Comparison of ENCODE assay signal across 12 cellular contexts in the genomic region with DNA sequence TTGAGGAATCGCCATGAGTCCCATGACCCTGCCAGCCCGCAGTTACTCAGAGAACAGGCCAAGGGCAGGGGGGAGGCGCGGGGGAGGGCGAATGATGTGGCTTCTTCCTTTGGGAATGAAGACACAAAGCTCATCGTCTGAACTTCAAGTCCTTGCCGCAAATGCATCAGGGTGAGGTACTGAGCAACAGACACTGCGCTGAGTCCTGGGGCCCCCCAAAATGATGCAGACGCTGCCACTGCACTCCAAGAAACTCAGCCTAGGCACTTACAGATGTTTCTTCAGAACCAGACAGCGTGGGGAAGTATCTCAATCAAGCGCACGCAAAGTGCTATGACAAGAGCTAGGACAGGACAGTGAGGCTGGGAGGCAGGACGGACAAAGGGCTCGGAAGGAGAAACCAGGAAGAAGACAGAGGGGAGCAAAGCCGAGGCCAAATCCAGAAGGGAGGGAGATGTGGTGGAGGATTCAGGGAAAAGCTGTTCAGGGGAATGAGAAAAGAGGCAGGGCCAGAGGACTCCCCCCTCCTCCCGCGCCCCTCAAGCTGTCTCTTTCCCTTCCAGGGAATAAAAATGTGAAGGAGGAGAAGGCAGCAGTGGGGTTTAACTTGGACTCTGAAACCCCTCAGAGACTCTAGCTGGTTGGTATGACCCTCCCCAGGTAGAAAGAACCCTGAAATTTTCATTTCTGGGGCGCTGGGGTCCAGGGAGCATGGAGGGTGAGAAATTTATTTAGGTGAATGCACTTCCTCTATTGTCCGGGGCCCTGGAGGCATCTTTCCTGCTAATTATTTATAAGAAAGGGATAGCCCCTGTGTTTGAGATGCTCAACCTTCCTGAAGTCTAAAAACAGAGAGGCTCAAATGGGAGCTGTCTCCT. TPM values are rescaled to one million over a fixed set of nuclear protein-coding genes. Genes with fewer than 3 reads are reported as not detected.
DNase-seq lines count a peak whose midpoint lies in the region; ATAC-seq, FAIRE-seq and TF ChIP-seq lines count a peak whose summit lies in the region.
"Had no signal": no experiment of that assay in that cellular context is flagged by ENCODE, and none has a peak within 500 bp of the region (broad histone marks: within the 10 kb centered on the region; RNA-seq: fewer than 3 reads in every experiment).

No MANE protein-coding gene starts in this region.

- WGBS in A549 (ENCODE audit: missing lambda C conversion rate), result 78% methylated on average over 19 of the region's 19 CpGs

- peaks cover 10% of the 10 kb centered on the region for H3K27me3 Mint-ChIP-seq in neural progenitor cell (ENCODE audit: insufficient read depth, low read depth)
- peaks cover 23% of the 10 kb centered on the region for H3K27me3 Mint-ChIP-seq in activated CD8-positive, alpha-beta T cell treated with anti-CD3 and anti-CD28 coated beads, Interleukin-2, amount 10 ng/mL, durations not matched to agents 7 days and 5 days (ENCODE audit: low read depth)
- peaks cover 22 to 25% of the 10 kb centered on the region in 2 donors for H3K27me3 Mint-ChIP-seq in natural killer cell treated with Interleukin-12 subunit alpha and Interleukin-12 subunit beta and Interleukin-15 and Interleukin-18, amount 100 ng/mL, for 72 hours

- peaks cover 14% of the 10 kb centered on the region for H3K9me3 ChIP-seq in A549
- H3K9me3 ChIP-seq in neural progenitor cell (ENCODE audit: low read depth), result no peaks in the 10 kb centered on the region
- H3K9me3 ChIP-seq: Peyer's patch, stomach had no signal

- H3K4me1 ChIP-seq in A549, result peaks cover 27% of the 10 kb centered on the region
- H3K4me1 ChIP-seq in neural progenitor cell, result peaks cover 14% of the 10 kb centered on the region
- H3K4me1 ChIP-seq: Peyer's patch had no signal

- peaks cover 14% of the 10 kb centered on the region for H3K27me3 ChIP-seq in neural progenitor cell
- H3K27me3 ChIP-seq: Peyer's patch had no signal

- TF ChIP-seq EP300 in A549 (IDR thresholded peaks at IDR 0.05), result no peak

- H2AFZ ChIP-seq in neural progenitor cell (replicated peaks), result no peak overlapping the region

- no peaks in the 10 kb centered on the region for H4K20me1 ChIP-seq in neural progenitor cell (ENCODE audit: low read depth)

- no peak overlapping the region for H3K9ac ChIP-seq in neural progenitor cell

- H3F3A ChIP-seq in neural progenitor cell (ENCODE audit: low read depth), result no peaks in the 10 kb centered on the region

- ATAC-seq in A549, result peak in 1 of 2 experiments; percentile 13; a peak in 3 of 6 replicates
- peak; percentile 36 for ATAC-seq in esophagus mucosa
- ATAC-seq in activated CD8-positive, alpha-beta T cell treated with anti-CD3 and anti-CD28 coated beads, Interleukin-2, amount 10 ng/mL, durations not matched to agents 7 days and 5 days, result no peak
- no peak for ATAC-seq in natural killer cell treated with Interleukin-12 subunit alpha and Interleukin-12 subunit beta and Interleukin-15 and Interleukin-18, amount 100 ng/mL, for 72 hours
- no peak for ATAC-seq in HG03196 (IDR thresholded peaks at IDR 0.05; ENCODE audit: unreplicated experiment)

- H3K4me3 Mint-ChIP-seq in neural progenitor cell, result peak overlapping the region; percentile 39
- H3K4me3 Mint-ChIP-seq in activated CD8-positive, alpha-beta T cell treated with anti-CD3 and anti-CD28 coated beads, Interleukin-2, amount 10 ng/mL, durations not matched to agents 7 days and 5 days, result no peak overlapping the region
- H3K4me3 Mint-ChIP-seq in natural killer cell treated with Interleukin-12 subunit alpha and Interleukin-12 subunit beta and Interleukin-15 and Interleukin-18, amount 100 ng/mL, for 72 hours, result no peak overlapping the region

- TF ChIP-seq POLR2A in A549 (IDR thresholded peaks at IDR 0.05; ENCODE audit: low read length), result no peak

- H3K4me2 ChIP-seq in A549 (no peak overlapping the region; the same call in 2 of the 3 replicates), neural progenitor cell (no peak overlapping the region)

- no peaks in the 10 kb centered on the region for H3K36me3 Mint-ChIP-seq in neural progenitor cell
- no peaks in the 10 kb centered on the region for H3K36me3 Mint-ChIP-seq in activated CD8-positive, alpha-beta T cell treated with anti-CD3 and anti-CD28 coated beads, Interleukin-2, amount 10 ng/mL, durations not matched to agents 7 days and 5 days (ENCODE audit: low read depth)
- H3K36me3 Mint-ChIP-seq in natural killer cell treated with Interleukin-12 subunit alpha and Interleukin-12 subunit beta and Interleukin-15 and Interleukin-18, amount 100 ng/mL, for 72 hours, result no peaks in the 10 kb centered on the region

- no peak for TF ChIP-seq RAD21 in A549 (conservative IDR thresholded peaks at IDR 0.05 in 1 of 2, IDR thresholded peaks at IDR 0.05 in 1 of 2)

- POLR2A ChIA-PET in A549 (lab: Yijun Ruan, JAX), result no interaction called here
- POLR2A ChIA-PET in activated CD8-positive, alpha-beta T cell treated with anti-CD3 and anti-CD28 coated beads, Interleukin-2, amount 10 ng/mL, durations not matched to agents 7 days and 5 days (lab: Charles Lee), result no interaction called here

- peaks cover 39% of the 10 kb centered on the region for H3K4me1 Mint-ChIP-seq in neural progenitor cell
- H3K4me1 Mint-ChIP-seq in activated CD8-positive, alpha-beta T cell treated with anti-CD3 and anti-CD28 coated beads, Interleukin-2, amount 10 ng/mL, durations not matched to agents 7 days and 5 days (ENCODE audit: low read depth), result peaks cover 21% of the 10 kb centered on the region
- H3K4me1 Mint-ChIP-seq in natural killer cell treated with Interleukin-12 subunit alpha and Interleukin-12 subunit beta and Interleukin-15 and Interleukin-18, amount 100 ng/mL, for 72 hours (ENCODE audit: low read depth in 2 of 2), result peaks cover 17 to 27% of the 10 kb centered on the region in 2 donors

- DNase-seq in A549 (ENCODE audit: low read depth in 1 of 2, low spot score in 1 of 2), result no peak
- peak; percentile 11 for DNase-seq in HT1080 (ENCODE audit: low read depth)
- DNase-seq in neural progenitor cell (ENCODE audit: low spot score), result no peak
- no peak for DNase-seq in SHP77 treated with DMSO at 0.1 percent for 48 hours (lab: John Stamatoyannopoulos, UW)
- DNase-seq in activated CD8-positive, alpha-beta T cell treated with anti-CD3 and anti-CD28 coated beads, Interleukin-2, amount 10 ng/mL, durations not matched to agents 7 days and 5 days, result no peak
- no peak for DNase-seq in natural killer cell treated with Interleukin-12 subunit alpha and Interleukin-12 subunit beta and Interleukin-15 and Interleukin-18, amount 100 ng/mL, for 72 hours (ENCODE audit: low spot score)
- DNase-seq: cortex of kidney had no signal

- CTCF ChIA-PET in A549 (lab: Yijun Ruan, JAX), result interaction anchor here (0.6 to 18.4 kb wide), 69 partner anchors 8 to 1109 kb away, joined by 3 to 736 read pairs (median 5); a partner anchor contains a TSS
- CTCF ChIA-PET in activated CD8-positive, alpha-beta T cell treated with anti-CD3 and anti-CD28 coated beads, Interleukin-2, amount 10 ng/mL, durations not matched to agents 7 days and 5 days (lab: Charles Lee), result interaction anchor here (1.0 to 6.5 kb wide), 9 partner anchors 10 to 148 kb away, joined by 3 to 151 read pairs (median 6); no protein-coding TSS in a partner anchor

- TF ChIP-seq CTCF in A549 (IDR thresholded peaks at IDR 0.05), result no peak
- no peak for TF ChIP-seq CTCF in neural progenitor cell (IDR thresholded peaks at IDR 0.05)

- H3K9me3 Mint-ChIP-seq in neural progenitor cell, result peaks cover 5% of the 10 kb centered on the region
- no peaks in the 10 kb centered on the region for H3K9me3 Mint-ChIP-seq in activated CD8-positive, alpha-beta T cell treated with anti-CD3 and anti-CD28 coated beads, Interleukin-2, amount 10 ng/mL, durations not matched to agents 7 days and 5 days (ENCODE audit: insufficient read depth)
- H3K9me3 Mint-ChIP-seq in natural killer cell treated with Interleukin-12 subunit alpha and Interleukin-12 subunit beta and Interleukin-15 and Interleukin-18, amount 100 ng/mL, for 72 hours, result no peaks in the 10 kb centered on the region

- H3K4me3 ChIP-seq in A549 (no peak overlapping the region), neural progenitor cell (no peak overlapping the region)
- H3K4me3 ChIP-seq: Peyer's patch, stomach had no signal

- H3K79me2 ChIP-seq in neural progenitor cell (ENCODE audit: low read depth), result no peaks in the 10 kb centered on the region

- peak overlapping the region; percentile 54 for H3K27ac Mint-ChIP-seq in neural progenitor cell
- no peak overlapping the region for H3K27ac Mint-ChIP-seq in activated CD8-positive, alpha-beta T cell treated with anti-CD3 and anti-CD28 coated beads, Interleukin-2, amount 10 ng/mL, durations not matched to agents 7 days and 5 days
- peak overlapping the region in 1 of 2 donors; percentile 28 for H3K27ac Mint-ChIP-seq in natural killer cell treated with Interleukin-12 subunit alpha and Interleukin-12 subunit beta and Interleukin-15 and Interleukin-18, amount 100 ng/mL, for 72 hours

- no peaks in the 10 kb centered on the region for H3K36me3 ChIP-seq in neural progenitor cell
- H3K36me3 ChIP-seq: Peyer's patch, stomach had no signal

- no peak for FAIRE-seq in A549 (lab: Jason Lieb, UNC)

- H3K27ac ChIP-seq in A549 (peak overlapping the region; percentile 57 to 80; a peak in 5 of 6 replicates), neural progenitor cell (no peak overlapping the region)
- H3K27ac ChIP-seq: stomach had no signal

TF ChIP-seq in A549, 52 proteins besides CTCF, POLR2A, EP300 and RAD21 (continues in another document):
- TF ChIP-seq FOSL2 (IDR thresholded peaks at IDR 0.05), result no peak
- no peak for TF ChIP-seq FOSL2 (CRISPR knock-in tag; IDR thresholded peaks at IDR 0.05)
- TF ChIP-seq NFE2L2 (conservative IDR thresholded peaks at IDR 0.05; ENCODE audit: low read length), result no peak
- no peak for TF ChIP-seq FOSB (CRISPR knock-in tag; IDR thresholded peaks at IDR 0.05)
- TF ChIP-seq, protein P1, sequence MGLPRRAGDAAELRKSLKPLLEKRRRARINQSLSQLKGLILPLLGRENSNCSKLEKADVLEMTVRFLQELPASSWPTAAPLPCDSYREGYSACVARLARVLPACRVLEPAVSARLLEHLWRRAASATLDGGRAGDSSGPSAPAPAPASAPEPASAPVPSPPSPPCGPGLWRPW (IDR thresholded peaks at IDR 0.05), result no peak

RNA-seq across cellular contexts. Expression of a gene that starts 35.0 kb away (rescaled TPM):
- polyA plus RNA-seq in A549 (2011; rRNA removed), result 1.0 and 2.7 TPM in 2 replicates
- 0.29 TPM in 2 replicates for polyA plus RNA-seq in A549 (2012; cell fraction: cytosol; rRNA removed)
- polyA plus RNA-seq in A549 (2012; cell fraction: nucleus; rRNA removed), result 0.24 TPM in 1 of 2 replicates, not detected in the other
- polyA plus RNA-seq in A549 (2017; fragmentation: RNase III; extraction: RNeasy Plus Mini Kit Qiagen cat#74134 plus additional on column Dnase treatment), result 0.30 to 0.76 TPM in 2 of 3 replicates, not detected in the other
- polyA minus RNA-seq in A549 (2011; rRNA and poly(A)+ RNA removed), result 0.58 TPM in 1 of 2 replicates, not detected in the other
- total RNA-seq in HT1080 (2014; rRNA removed; shearing (Covaris generic)), result not detected in 2 replicates
- polyA plus RNA-seq in HT1080 (2015; cell fraction: cytosol; rRNA removed), result not detected in 2 replicates
- not detected in 2 replicates for polyA plus RNA-seq in HT1080 (2015; cell fraction: nucleus; rRNA removed)
- total RNA-seq in esophagus mucosa, result not detected
- not detected in 2 replicates for total RNA-seq in neural progenitor cell (ENCODE audit: low replicate concordance)
- total RNA-seq in activated CD8-positive, alpha-beta T cell treated with anti-CD3 and anti-CD28 coated beads, Interleukin-2, amount 10 ng/mL, durations not matched to agents 7 days and 5 days, result not detected
- not detected for total RNA-seq in natural killer cell treated with Interleukin-12 subunit alpha and Interleukin-12 subunit beta and Interleukin-15 and Interleukin-18, amount 100 ng/mL, for 72 hours
- total RNA-seq: NCI-H460, Peyer's patch had no signal
